In the genomic region with DNA sequence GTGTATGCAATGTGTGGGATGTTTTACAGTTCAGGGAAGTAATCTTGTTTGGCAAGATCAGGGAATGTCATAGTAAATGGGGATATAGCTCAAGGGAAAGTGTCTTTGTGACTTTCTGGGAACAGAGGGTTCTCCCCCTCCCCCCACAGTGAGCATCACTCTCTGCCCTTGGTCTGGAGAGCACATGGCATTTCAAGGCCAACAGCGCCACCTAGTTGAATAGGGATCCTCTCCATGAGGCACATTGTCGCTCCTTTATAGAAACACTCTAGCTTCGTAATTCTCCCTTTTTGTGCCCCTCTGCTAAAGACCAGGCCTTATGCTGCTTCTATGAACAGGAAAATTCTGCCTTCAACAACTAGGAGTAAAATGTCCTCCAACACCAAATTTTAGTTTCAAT, we compare ENCODE assay signal across 12 cellular contexts. TPM values are rescaled to one million over a fixed set of nuclear protein-coding genes. Genes with fewer than 3 reads are reported as not detected.
DNase-seq lines count a peak whose midpoint lies in the region; ATAC-seq, FAIRE-seq and TF ChIP-seq lines count a peak whose summit lies in the region.
"Had no signal": no experiment of that assay in that cellular context is flagged by ENCODE, and none has a peak within 500 bp of the region (broad histone marks: within the 10 kb centered on the region; RNA-seq: fewer than 3 reads in every experiment).

No MANE protein-coding gene starts in this region.

- no peak for TF ChIP-seq EP300 in H1 (IDR thresholded peaks at IDR 0.05; ENCODE audit: borderline replicate concordance in 1 of 2, low read depth in 2 of 2, low read length in 2 of 2)

- TF ChIP-seq RAD21 in H1 (IDR thresholded peaks at IDR 0.05 in 1 of 2, conservative IDR thresholded peaks at IDR 0.05 in 1 of 2; ENCODE audit: low read depth in 2 of 2, low read length in 2 of 2): peak; percentile 81

- H3K23ac ChIP-seq in H1 (ENCODE audit: insufficient read length): no peak overlapping the region

- TF ChIP-seq CTCF in BE2C (IDR thresholded peaks at IDR 0.05; ENCODE audit: low read depth, low read length) (peak; percentile 55), GM12872 (IDR thresholded peaks at IDR 0.05; ENCODE audit: insufficient read depth, low read depth, low read length) (peak; percentile 36; the same call in 1 of the 3 replicates), H1 (IDR thresholded peaks at IDR 0.05; ENCODE audit: control extremely low read depth in 1 of 3, insufficient read depth in 1 of 3, low read depth in 1 of 3, low read length in 3 of 3) (peak; percentile 57 to 78 (median 66))

- no peak overlapping the region for H2AK5ac ChIP-seq in H1 (ENCODE audit: low read depth, low read length)

- peaks cover under 1% of the 10 kb centered on the region; the same call in 1 of the 2 replicates for H3K27me3 ChIP-seq in BE2C
- H3K27me3 ChIP-seq in H1 (replicated peaks in 1 of 4; ENCODE audit: control insufficient read depth in 3 of 4, extremely low read depth in 1 of 4, insufficient read depth in 3 of 4, low read length in 3 of 4): peaks cover 0 to 1% (median 0%) of the 10 kb centered on the region in 4 experiments; a peak in 1 of 7 replicates

- H3K18ac ChIP-seq in H1 (ENCODE audit: extremely low read depth, low read length): no peak overlapping the region

- H3K79me2 ChIP-seq in H1 (ENCODE audit: control insufficient read depth in 1 of 2, insufficient read depth in 2 of 2, low read length in 2 of 2): no peaks in the 10 kb centered on the region

- no peaks in the 10 kb centered on the region for H3K79me1 ChIP-seq in H1 (ENCODE audit: low read depth, low read length)

- no peak overlapping the region for H3K4me3 ChIP-seq in BE2C (ENCODE audit: low read depth, low read length)
- H3K4me3 ChIP-seq in H1 (ENCODE audit: extremely low read depth in 1 of 4, insufficient read depth in 2 of 4, low read depth in 3 of 4, low read length in 4 of 4): no peak overlapping the region
- H3K4me3 ChIP-seq: HAP-1 had no signal

- H4K91ac ChIP-seq in H1 (replicated peaks; ENCODE audit: insufficient read length, low read length): no peak overlapping the region

- POLR2A ChIA-PET in H1 (lab: Charles Lee; ENCODE audit: partially characterized antibody): interaction anchor here (0.6 kb wide), 1 partner anchor 452 kb away, joined by 3 read pairs; no protein-coding TSS in a partner anchor

- H3K9ac ChIP-seq in H1 (replicated peaks in 1 of 4; ENCODE audit: extremely low read depth in 1 of 4, low read depth in 3 of 4, low read length in 3 of 4): no peak overlapping the region

- WGBS in H1 (ENCODE audit: extremely low coverage in 1 of 2, insufficient coverage in 1 of 2, insufficient read length in 1 of 2, insufficient replicate concordance in 2 of 2, low coverage in 1 of 2, low lambda C conversion rate in 2 of 2, missing lambda C conversion rate in 1 of 2), 2 experiments: 76% methylated on average over 3 of the region's 3 CpGs; no CpG with 5 or more reads in 1 of the 2 experiments

- no peak overlapping the region for H3K27ac ChIP-seq in H1 (ENCODE audit: low read depth, low read length)

- no peaks in the 10 kb centered on the region for H3K4me1 ChIP-seq in BE2C
- H3K4me1 ChIP-seq in H1 (replicated peaks in 1 of 4; ENCODE audit: control insufficient read depth in 3 of 4, insufficient read depth in 4 of 4, low read length in 3 of 4): no peaks in the 10 kb centered on the region
- H3K4me1 ChIP-seq: HAP-1 had no signal

- FAIRE-seq in H1 (lab: Jason Lieb, UNC) (peak; percentile 42), frontal cortex (lab: Jason Lieb, UNC) (no peak)

- no peak overlapping the region for H2BK12ac ChIP-seq in H1 (ENCODE audit: low read depth, low read length)

- no peaks in the 10 kb centered on the region for H3K36me3 ChIP-seq in BE2C
- H3K36me3 ChIP-seq in H1 (ENCODE audit: control insufficient read depth in 2 of 4, insufficient read depth in 4 of 4, low read length in 3 of 4): no peaks in the 10 kb centered on the region
- H3K36me3 ChIP-seq: HAP-1 had no signal

- H4K20me1 ChIP-seq in H1 (replicated peaks in 1 of 2; ENCODE audit: control insufficient read depth in 1 of 2, insufficient read depth in 2 of 2, low read length in 2 of 2): no peaks in the 10 kb centered on the region

- no peak overlapping the region for H3K14ac ChIP-seq in H1 (ENCODE audit: insufficient read length)

- H3K4me2 ChIP-seq in H1 (ENCODE audit: insufficient read depth in 1 of 2, low read depth in 2 of 2, low read length in 2 of 2): no peak overlapping the region

- CTCF ChIA-PET in H1 (lab: Charles Lee; ENCODE audit: partially characterized antibody): interaction anchor here (0.6 to 2.5 kb wide), 21 partner anchors 9 to 1010 kb away, joined by 3 to 5 read pairs (median 4); no protein-coding TSS in a partner anchor

- no peaks in the 10 kb centered on the region for H3K23me2 ChIP-seq in H1 (ENCODE audit: low read depth, low read length)

- H3K56ac ChIP-seq in H1 (replicated peaks; ENCODE audit: insufficient read length, low read depth, low read length): no peak overlapping the region

- H3K4ac ChIP-seq in H1 (replicated peaks; ENCODE audit: insufficient read length, low read depth, low read length): no peak overlapping the region

- H3K9me3 ChIP-seq in BE2C (no peaks in the 10 kb centered on the region), H1 (ENCODE audit: insufficient read depth in 2 of 2, low read depth in 1 of 2, low read length in 1 of 2) (peaks cover 18 to 19% of the 10 kb centered on the region in 2 experiments)

- H2BK5ac ChIP-seq in H1 (ENCODE audit: low read depth, low read length): no peak overlapping the region; the same call in 1 of the 2 replicates

- no peak overlapping the region for H4K5ac ChIP-seq in H1 (ENCODE audit: insufficient read length, low read depth, low read length)

- TF ChIP-seq POLR2A in H1 (IDR thresholded peaks at IDR 0.05; ENCODE audit: control extremely low read depth in 1 of 2, low read depth in 2 of 2, low read length in 2 of 2): no peak

- H2BK120ac ChIP-seq in H1 (replicated peaks; ENCODE audit: low read depth, low read length): no peak overlapping the region

- no peak for ATAC-seq in GM21381 (IDR thresholded peaks at IDR 0.05; ENCODE audit: unreplicated experiment)
- no peak for ATAC-seq in GM21825 (IDR thresholded peaks at IDR 0.05; ENCODE audit: unreplicated experiment)
- no peak for ATAC-seq in HG03196 (IDR thresholded peaks at IDR 0.05; ENCODE audit: unreplicated experiment)
- ATAC-seq: activated T-helper 17 cell treated with anti-CD3 and anti-CD28 coated beads, Interleukin-2, amount 50 U/mL, for 72 hours; stimulated activated naive B cell treated with anti-CD40 and anti-IgM and Interleukin-4, amounts not matched to agents 10 μg/mL and 1 μg/mL and 100 μg/mL, for 72 hours had no signal

- no peak overlapping the region for H2AFZ ChIP-seq in H1 (ENCODE audit: low read length)

- DNase-seq in BE2C (peak; percentile 72), NCI-H524 (lab: John Stamatoyannopoulos, UW) (peak; percentile 6 to 51), H1 (ENCODE audit: low read depth in 1 of 2, low spot score in 2 of 2) (peak; percentile 15 to 69), frontal cortex (ENCODE audit: low spot score in 2 of 2) (no peak)
- DNase-seq: effector CD8-positive, alpha-beta T cell; stimulated activated naive B cell treated with anti-CD40 and anti-IgM and Interleukin-4, amounts not matched to agents 10 μg/mL and 1 μg/mL and 100 μg/mL, for 72 hours had no signal

- H4K8ac ChIP-seq in H1 (ENCODE audit: extremely low read depth, insufficient read depth, low read length): no peak overlapping the region

- no peak overlapping the region for H2BK20ac ChIP-seq in H1 (ENCODE audit: low read length)

- H2BK15ac ChIP-seq in H1 (ENCODE audit: low read length): no peak overlapping the region

TF ChIP-seq in H1, 55 proteins besides CTCF, POLR2A, EP300 and RAD21 (continues in another document):
- TF ChIP-seq RFX5 (IDR thresholded peaks at IDR 0.05; ENCODE audit: borderline replicate concordance, low read depth, low read length): no peak
- TF ChIP-seq, protein P1, sequence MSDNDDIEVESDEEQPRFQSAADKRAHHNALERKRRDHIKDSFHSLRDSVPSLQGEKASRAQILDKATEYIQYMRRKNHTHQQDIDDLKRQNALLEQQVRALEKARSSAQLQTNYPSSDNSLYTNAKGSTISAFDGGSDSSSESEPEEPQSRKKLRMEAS (IDR thresholded peaks at IDR 0.05): peak; percentile 95
- TF ChIP-seq TAF1 (IDR thresholded peaks at IDR 0.05; ENCODE audit: low read depth, low read length): no peak
- no peak for TF ChIP-seq POU5F1 (IDR thresholded peaks at IDR 0.05; ENCODE audit: low read depth, low read length)
- no peak for TF ChIP-seq KDM5A (IDR thresholded peaks at IDR 0.05; ENCODE audit: low read length)
- no peak for TF ChIP-seq MAFK (IDR thresholded peaks at IDR 0.05; ENCODE audit: low read depth, low read length)
- TF ChIP-seq NRF1 (IDR thresholded peaks at IDR 0.05; ENCODE audit: low read depth, low read length): no peak
- no peak for TF ChIP-seq NANOG (IDR thresholded peaks at IDR 0.05; ENCODE audit: insufficient read depth, low read depth, low read length, poor library complexity, severe bottlenecking)
- no peak for TF ChIP-seq SRF (IDR thresholded peaks at IDR 0.05; ENCODE audit: low read depth, low read length)
- TF ChIP-seq SIRT6 (IDR thresholded peaks at IDR 0.05; ENCODE audit: low read length): no peak
- TF ChIP-seq CBX5 (IDR thresholded peaks at IDR 0.05; ENCODE audit: low read depth, low read length): no peak
- TF ChIP-seq SIX5 (IDR thresholded peaks at IDR 0.05; ENCODE audit: low read depth, low read length): no peak
- no peak for TF ChIP-seq CHD1 (IDR thresholded peaks at IDR 0.05; ENCODE audit: low read depth, low read length)
- TF ChIP-seq POLR2AphosphoS5 (IDR thresholded peaks at IDR 0.05; ENCODE audit: low read depth, low read length): no peak
- TF ChIP-seq, protein P2, sequence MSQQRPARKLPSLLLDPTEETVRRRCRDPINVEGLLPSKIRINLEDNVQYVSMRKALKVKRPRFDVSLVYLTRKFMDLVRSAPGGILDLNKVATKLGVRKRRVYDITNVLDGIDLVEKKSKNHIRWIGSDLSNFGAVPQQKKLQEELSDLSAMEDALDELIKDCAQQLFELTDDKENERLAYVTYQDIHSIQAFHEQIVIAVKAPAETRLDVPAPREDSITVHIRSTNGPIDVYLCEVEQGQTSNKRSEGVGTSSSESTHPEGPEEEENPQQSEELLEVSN (IDR thresholded peaks at IDR 0.05): peak; percentile 58

RNA-seq across cellular contexts. Expression of a gene that starts 37.1 kb away (rescaled TPM):
- 4.9 TPM for polyA plus RNA-seq in BE2C (2012; ENCODE audit: insufficient read depth, insufficient read length, low read depth)
- total RNA-seq in H1 (2021; fragmentation: NEBNext Ultra II Directional; extraction: Animal tissue kit (Norgen Biotek cat#: 25700)): 13.8 and 14.6 TPM in 2 replicates
- 9.5 and 10.0 TPM in 2 replicates for polyA plus RNA-seq in H1 (2011; rRNA removed)
- polyA plus RNA-seq in H1 (2011; cell fraction: cytosol; rRNA removed): 7.7 TPM
- polyA plus RNA-seq in H1 (2011; cell fraction: nucleus; rRNA removed): 13.5 TPM
- polyA plus RNA-seq in H1 (2012, experiment 1 of 2): 9.6 to 12.4 TPM (median 10.8 TPM) in 4 replicates
- 4.3 TPM for polyA plus RNA-seq in H1 (2012, experiment 2 of 2)
- polyA plus RNA-seq in H1 (2013, experiment 1 of 2): 3.7 TPM
- polyA plus RNA-seq in H1 (2013, experiment 2 of 2): 4.0 TPM
- 18.9 and 28.1 TPM in 2 replicates for polyA minus RNA-seq in H1 (2011; rRNA and poly(A)+ RNA removed)
- 7.8 TPM for polyA minus RNA-seq in H1 (2011; cell fraction: cytosol; rRNA and poly(A)+ RNA removed)
- polyA minus RNA-seq in H1 (2011; cell fraction: nucleus; rRNA and poly(A)+ RNA removed): 16.1 TPM
- total RNA-seq in frontal cortex: 43.2 TPM

Comparison
In these comparisons a context has a peak if more than half of its experiments do, and no peak if none do; other contexts are left out.
1. DNase-seq: peak in BE2C (single experiment), NCI-H524 (2 of 2) and H1 (2 of 2); none in frontal cortex (0 of 2).
2. Peak in every context shown above with its lines, with median percentiles within 50 percentile points of each other: CTCF ChIP-seq.